ENCODE assay signal across 25 cellular contexts in the genomic region with DNA sequence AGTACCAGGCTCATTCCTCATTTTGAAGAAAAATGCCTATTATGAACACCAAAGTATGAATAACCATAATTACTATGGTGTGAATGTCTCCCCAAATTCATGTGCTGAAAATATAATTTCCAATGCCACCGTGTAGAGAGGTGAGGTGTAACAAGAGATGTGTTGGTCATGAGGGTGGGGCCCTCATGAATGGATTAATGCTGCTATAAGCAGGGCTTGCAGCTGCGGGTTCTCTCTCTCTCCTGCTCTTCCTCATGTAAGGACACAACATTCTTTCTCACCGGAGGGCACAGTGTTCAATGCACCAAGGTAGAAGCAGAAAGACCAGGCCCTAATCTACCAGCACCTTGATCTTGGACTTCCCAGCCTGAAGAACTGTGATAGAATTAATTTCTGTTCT.
A peak's percentile ranks its signal among the peaks of the same experiment; 100 is the strongest.
DNase-seq lines count a peak whose midpoint lies in the region; ATAC-seq and TF ChIP-seq lines count a peak whose summit lies in the region.
"Had no signal": no experiment of that assay in that cellular context is flagged by ENCODE, and none has a peak within 500 bp of the region (broad histone marks: within the 10 kb centered on the region; RNA-seq: fewer than 3 reads in every experiment).

No MANE protein-coding gene starts in this region.

- DNase-seq in cardiac muscle cell (ENCODE audit: low read depth in 1 of 2, low spot score in 1 of 2) (no peak), cardiac septum (ENCODE audit: low spot score) (no peak), mammary epithelial cell (peak; percentile 24), tibial artery (no peak), SIG-M5 treated with dmso at 0.1 percent for 504 hours (lab: John Stamatoyannopoulos, UW; ENCODE audit: unreplicated experiment) (no peak), DMS79 treated with DMSO at 0.1 percent for 48 hours (lab: John Stamatoyannopoulos, UW) (no peak)
- DNase-seq: activated CD4-positive, alpha-beta T cell treated with anti-CD3 and anti-CD28 coated beads for 36 hours; activated effector memory CD4-positive, alpha-beta T cell treated with Interleukin-2 at 50 U/mL for 16 hours; anterior cingulate cortex; CD8-positive, alpha-beta T cell; central memory CD4-positive, alpha-beta T cell; DMS 273 treated with DMSO at 0.1 percent for 48 hours; kidney; naive thymus-derived CD8-positive, alpha-beta T cell; NCI-H1105; NCI-H187 treated with DMSO at 0.1 percent for 48 hours; NCI-H774; RPMI8226; SK-N-SH; stimulated activated CD4-positive, alpha-beta T cell treated with anti-CD3 and anti-CD28 coated beads, Interleukin-4, amount 100 ng/mL, for 4 hours; T-helper 2 cell; thyroid gland had no signal

- ATAC-seq in HG02763 (IDR thresholded peaks at IDR 0.05; ENCODE audit: unreplicated experiment) = no peak
- ATAC-seq: activated CD4-positive, alpha-beta T cell treated with anti-CD3 and anti-CD28 coated beads for 36 hours; CD8-positive, alpha-beta T cell; naive thymus-derived CD8-positive, alpha-beta T cell; stimulated activated memory B cell treated with anti-CD40 and anti-IgM and Interleukin-4, amounts not matched to agents 10 μg/mL and 1 μg/mL and 100 μg/mL, for 72 hours had no signal

- 52% methylated on average over 3 of the region's 3 CpGs for WGBS in mammary epithelial cell (ENCODE audit: low coverage, missing lambda C conversion rate)

- no peaks in the 10 kb centered on the region for H4K20me1 ChIP-seq in mammary epithelial cell (ENCODE audit: insufficient read depth, low read length)

- CTCF ChIA-PET in mammary epithelial cell (lab: Charles Lee; ENCODE audit: low non-redundant PET) = no interaction called here

- H3K4me3 ChIP-seq in cardiac muscle cell (no peak overlapping the region), mammary epithelial cell (replicated peaks in 1 of 3; ENCODE audit: insufficient read depth in 1 of 3, low read depth in 2 of 3, low read length in 3 of 3) (no peak overlapping the region), neutrophil (ENCODE audit: low read depth in 1 of 2, low read length in 1 of 2) (no peak overlapping the region), tibial artery (no peak overlapping the region)
- H3K4me3 ChIP-seq: thyroid gland had no signal

- in situ Hi-C loops in mammary epithelial cell (cut with MboI; ENCODE audit: low sequenced_read_pairs in 2 of 2) = no loop called here

- no peaks in the 10 kb centered on the region for H3K79me2 ChIP-seq in mammary epithelial cell (ENCODE audit: insufficient read depth, low read length)

- intact Hi-C loops in cardiac septum (cut with DNase I) (no loop called here), mammary epithelial cell (cut with micrococcal nuclease) (loop anchor here (2.0 kb wide), 1 partner anchor 69 kb away; a partner anchor contains a TSS), tibial artery (cut with DNase I; ENCODE audit: low total_unique reads) (loop anchor here (5.0 kb wide), 1 partner anchor 69 kb away; a partner anchor contains a TSS)

- H3K4me1 ChIP-seq in cardiac muscle cell (ENCODE audit: low read depth) (peaks cover 8% of the 10 kb centered on the region), mammary epithelial cell (ENCODE audit: insufficient read depth, low read length) (peaks cover 30% of the 10 kb centered on the region), neutrophil (ENCODE audit: control insufficient read depth in 1 of 2, insufficient read depth in 1 of 2, low read depth in 1 of 2, low read length in 1 of 2) (peaks cover 0 to 24% of the 10 kb centered on the region in 2 experiments), tibial artery (peaks cover 0 to 73% (median 20%) of the 10 kb centered on the region in 4 donors)
- H3K4me1 ChIP-seq: thyroid gland had no signal

- H3K9me3 ChIP-seq in cardiac muscle cell (ENCODE audit: low read depth) (no peaks in the 10 kb centered on the region), mammary epithelial cell (replicated peaks; ENCODE audit: insufficient read depth, low read length) (no peaks in the 10 kb centered on the region), neutrophil (no peaks in the 10 kb centered on the region), tibial artery (no peaks in the 10 kb centered on the region)
- H3K9me3 ChIP-seq: SK-N-SH, thyroid gland had no signal

- H3K9ac ChIP-seq in mammary epithelial cell (ENCODE audit: insufficient read depth, low read length) = no peak overlapping the region
- H3K9ac ChIP-seq: SK-N-SH had no signal

- dilution Hi-C loops in mammary epithelial cell (cut with HindIII; ENCODE audit: low sequenced_read_pairs) = no loop called here

- H3K27me3 ChIP-seq in cardiac muscle cell (no peaks in the 10 kb centered on the region), mammary epithelial cell (ENCODE audit: insufficient read depth, low read length) (no peaks in the 10 kb centered on the region), neutrophil (no peaks in the 10 kb centered on the region), tibial artery (no peaks in the 10 kb centered on the region)
- H3K27me3 ChIP-seq: thyroid gland had no signal

- H3K27ac ChIP-seq in cardiac muscle cell (peak overlapping the region; percentile 41), mammary epithelial cell (ENCODE audit: insufficient read depth, low read depth, low read length) (peak overlapping the region; percentile 81), neutrophil (peak overlapping the region; percentile 61), tibial artery (peak overlapping the region; percentile 62 to 64)
- H3K27ac ChIP-seq: thyroid gland had no signal

- peak overlapping the region; percentile 40 for H2AFZ ChIP-seq in mammary epithelial cell (ENCODE audit: low read depth, low read length)

- no TSS peak for BruUV-seq in mammary epithelial cell (replicated peaks; lab: Mats Ljungman, UMichigan)

- no peak overlapping the region for H3K4me2 ChIP-seq in mammary epithelial cell (ENCODE audit: insufficient read depth, low read depth, low read length)
- H3K4me2 ChIP-seq: SK-N-SH had no signal

- TF ChIP-seq CTCF in cardiac muscle cell (IDR thresholded peaks at IDR 0.05; ENCODE audit: low read depth, low read length) (no peak), mammary epithelial cell (conservative IDR thresholded peaks at IDR 0.05 in 1 of 2, IDR thresholded peaks at IDR 0.05 in 1 of 2; ENCODE audit: extremely low read depth in 1 of 2, insufficient read depth in 1 of 2, low read depth in 1 of 2, low read length in 2 of 2) (no peak), neutrophil (IDR thresholded peaks at IDR 0.05) (no peak), tibial artery (IDR thresholded peaks at IDR 0.05) (no peak)

- H3K36me3 ChIP-seq in cardiac muscle cell = no peaks in the 10 kb centered on the region
- H3K36me3 ChIP-seq in mammary epithelial cell (ENCODE audit: insufficient read depth, low read length) = no peaks in the 10 kb centered on the region
- no peaks in the 10 kb centered on the region for H3K36me3 ChIP-seq in neutrophil
- no peaks in the 10 kb centered on the region for H3K36me3 ChIP-seq in tibial artery
- H3K36me3 ChIP-seq: thyroid gland had no signal
